ENCODE assay signal across 7 cellular contexts in genomic region chr11:95705485-95706124, GRCh38.
A peak's percentile ranks its signal among the peaks of the same experiment; 100 is the strongest.
DNase-seq lines count a peak whose midpoint lies in the region; ATAC-seq and TF ChIP-seq lines count a peak whose summit lies in the region.

No MANE protein-coding gene starts in this region.

- no peaks in the 10 kb centered on the region for H3K9me3 Mint-ChIP-seq in T-helper 2 cell treated with Interferon-gamma antibody and Interleukin-4, amounts not matched to agents 5 μg/mL and 100 μg/mL, for 36 hours

- H3K27me3 ChIP-seq in hepatocyte (no peaks in the 10 kb centered on the region), gastrocnemius medialis (no peaks in the 10 kb centered on the region)

- H4K20me1 ChIP-seq in hepatocyte (ENCODE audit: insufficient read depth, poor library complexity, severe bottlenecking) = no peaks in the 10 kb centered on the region

- 21% methylated on average over 10 of the region's 10 CpGs for WGBS in hepatocyte (ENCODE audit: low lambda C conversion rate, missing lambda C conversion rate)

- peaks cover 13% of the 10 kb centered on the region for H3K4me1 Mint-ChIP-seq in T-helper 2 cell treated with Interferon-gamma antibody and Interleukin-4, amounts not matched to agents 5 μg/mL and 100 μg/mL, for 36 hours (ENCODE audit: low read depth)

- peak; percentile 78 for ATAC-seq in GM18505 (IDR thresholded peaks at IDR 0.05; ENCODE audit: unreplicated experiment)
- ATAC-seq in HG02970 (IDR thresholded peaks at IDR 0.05; ENCODE audit: low FRiP score, unreplicated experiment) = peak; percentile 75
- peak; percentile 95 to 97 for ATAC-seq in gastrocnemius medialis

- no peak overlapping the region for H3K27ac Mint-ChIP-seq in T-helper 2 cell treated with Interferon-gamma antibody and Interleukin-4, amounts not matched to agents 5 μg/mL and 100 μg/mL, for 36 hours

- intact Hi-C loops in gastrocnemius medialis (cut with DNase I; ENCODE audit: low total_unique reads) = loop anchor here (1.0 to 5.0 kb wide), 4 partner anchors 193 to 637 kb away; partner anchors contain the start of gene SESN3

- TF ChIP-seq POLR2A in GM18505 (IDR thresholded peaks at IDR 0.05; ENCODE audit: borderline replicate concordance, extremely low read depth, insufficient read depth, insufficient read length) (no peak), gastrocnemius medialis (IDR thresholded peaks at IDR 0.05) (no peak)

- H3K27ac ChIP-seq in hepatocyte (peak overlapping the region; percentile 10), gastrocnemius medialis (peak overlapping the region; percentile 29 to 65 (median 48))

- H3K4me1 ChIP-seq in hepatocyte (ENCODE audit: insufficient read depth) (peaks cover 11% of the 10 kb centered on the region), gastrocnemius medialis (peaks cover 0 to 8% of the 10 kb centered on the region in 2 donors)

- H3K4me3 Mint-ChIP-seq in T-helper 2 cell treated with Interferon-gamma antibody and Interleukin-4, amounts not matched to agents 5 μg/mL and 100 μg/mL, for 36 hours = no peak overlapping the region

- H3K79me2 ChIP-seq in hepatocyte = no peaks in the 10 kb centered on the region

- in situ Hi-C loops in astrocyte of the cerebellum (cut with HindIII; ENCODE audit: low sequenced_read_pairs) = no loop called here
- in situ Hi-C loops in gastrocnemius medialis (cut with MboI; ENCODE audit: low sequenced_read_pairs in 4 of 4) = loop anchor here in 3 of 4 donors (5.0 to 10.0 kb wide), 4 partner anchors 541 to 631 kb away; no protein-coding TSS in a partner anchor

- H3K36me3 Mint-ChIP-seq in T-helper 2 cell treated with Interferon-gamma antibody and Interleukin-4, amounts not matched to agents 5 μg/mL and 100 μg/mL, for 36 hours (ENCODE audit: low read depth) = no peaks in the 10 kb centered on the region

- no peak overlapping the region for H3K4me2 ChIP-seq in hepatocyte

- H2AFZ ChIP-seq in hepatocyte = no peak overlapping the region

- H3K4me3 ChIP-seq in astrocyte of the cerebellum (ENCODE audit: low read depth, low read length) (no peak overlapping the region), hepatocyte (no peak overlapping the region), gastrocnemius medialis (peak overlapping the region in 1 of 4 donors; percentile 12)

- DNase-seq in NCI-H187 treated with DMSO at 0.1 percent for 48 hours (lab: John Stamatoyannopoulos, UW) = peak; percentile 48
- DNase-seq in T-helper 2 cell treated with Interferon-gamma antibody and Interleukin-4, amounts not matched to agents 5 μg/mL and 100 μg/mL, for 36 hours (ENCODE audit: low spot score) = peak; percentile 78
- peak; percentile 85 for DNase-seq in astrocyte of the cerebellum (ENCODE audit: low read depth)
- DNase-seq in hepatocyte (ENCODE audit: low spot score) = peak; percentile 93
- DNase-seq in gastrocnemius medialis = peak; percentile 71 to 75

- H3K9me3 ChIP-seq in hepatocyte (ENCODE audit: low read depth) (no peaks in the 10 kb centered on the region), gastrocnemius medialis (no peaks in the 10 kb centered on the region)

- no peaks in the 10 kb centered on the region for H3K27me3 Mint-ChIP-seq in T-helper 2 cell treated with Interferon-gamma antibody and Interleukin-4, amounts not matched to agents 5 μg/mL and 100 μg/mL, for 36 hours (ENCODE audit: low read depth)

- no peaks in the 10 kb centered on the region for H3K9me2 ChIP-seq in hepatocyte (replicated peaks; ENCODE audit: insufficient read depth)

- TF ChIP-seq CTCF in astrocyte of the cerebellum (IDR thresholded peaks at IDR 0.05; ENCODE audit: low read depth, low read length, missing control alignments) = peak; percentile 92
- peak; percentile 90 for TF ChIP-seq CTCF in hepatocyte (IDR thresholded peaks at IDR 0.05; ENCODE audit: poor library complexity)
- peak; percentile 81 to 91 (median 82) for TF ChIP-seq CTCF in gastrocnemius medialis (IDR thresholded peaks at IDR 0.05 in 4 of 5, conservative IDR thresholded peaks at IDR 0.05 in 1 of 5)

- no peaks in the 10 kb centered on the region for H3K36me3 ChIP-seq in hepatocyte (replicated peaks; ENCODE audit: insufficient read depth, low read depth)
- no peaks in the 10 kb centered on the region for H3K36me3 ChIP-seq in gastrocnemius medialis
